ENCODE assay signal across 30 cellular contexts in genomic region chrX:107197306-107197705, GRCh38. TPM values are rescaled to one million over a fixed set of nuclear protein-coding genes. Genes with fewer than 3 reads are reported as not detected.
"Had no signal": no experiment of that assay in that cellular context is flagged by ENCODE, and none has a peak within 500 bp of the region (broad histone marks: within the 10 kb centered on the region; RNA-seq: fewer than 3 reads in every experiment).

No MANE protein-coding gene starts in this region.

- H3K9me3 ChIP-seq: left ventricle myocardium inferior, ovary, right atrium auricular region, right lobe of liver, stomach, testis, thyroid gland, transverse colon, upper lobe of left lung, vagina had no signal

- H3K27me3 ChIP-seq: ovary, right atrium auricular region, stomach, testis, thyroid gland, transverse colon, upper lobe of left lung, vagina had no signal

- DNase-seq: islet precursor cell; left ventricle myocardium inferior; naive B cell; ovary; right lobe of liver; stimulated activated CD4-positive, alpha-beta T cell treated with anti-CD3 and anti-CD28 coated beads, Interleukin-1b, Interleukin-23, amount 100 ng/mL, for 48 hours; stimulated activated CD4-positive, alpha-beta T cell treated with anti-CD3 and anti-CD28 coated beads, Interleukin-2, amount 100 ng/mL, for 48 hours; stimulated activated CD4-positive, alpha-beta T cell treated with anti-CD3 and anti-CD28 coated beads, Interleukin-4, amount 100 ng/mL, for 4 hours; stimulated activated CD8-positive, alpha-beta memory T cell treated with anti-CD3 and anti-CD28 coated beads, Interleukin-4, amount 100 ng/mL, for 48 hours; stimulated activated naive B cell treated with anti-CD40 and anti-IgM and Interleukin-4, amounts not matched to agents 10 μg/mL and 1 μg/mL and 100 μg/mL, for 72 hours; stimulated activated naive CD8-positive, alpha-beta T cell treated with anti-CD3 and anti-CD28 coated beads, Interleukin-15, Interleukin-2, amounts not matched to agents 100 U/mL and 50 U/mL, for 24 hours; stomach; testis; thyroid gland; transverse colon; upper lobe of left lung had no signal

- H3K4me3 Mint-ChIP-seq: naive B cell; natural killer cell treated with Interleukin-12 subunit alpha and Interleukin-12 subunit beta and Interleukin-15 and Interleukin-18, amount 100 ng/mL, for 72 hours; stimulated activated naive B cell treated with anti-CD40 and anti-IgM and Interleukin-4, amounts not matched to agents 10 μg/mL and 1 μg/mL and 100 μg/mL, for 72 hours had no signal

- H3K4me3 ChIP-seq: left ventricle myocardium inferior, lung, ovary, right atrium auricular region, right lobe of liver, smooth muscle cell, stomach, testis, thyroid gland, transverse colon, upper lobe of left lung, vagina had no signal

- H3K36me3 ChIP-seq: left ventricle myocardium inferior, ovary, right atrium auricular region, right lobe of liver, stomach, thyroid gland, transverse colon, upper lobe of left lung, vagina had no signal

- H3K4me1 ChIP-seq: left ventricle myocardium inferior, right atrium auricular region, right lobe of liver, stomach, testis, thyroid gland, transverse colon, upper lobe of left lung, vagina had no signal

- H3K27ac ChIP-seq: left ventricle myocardium inferior, ovary, right atrium auricular region, right lobe of liver, stomach, testis, thyroid gland, transverse colon, upper lobe of left lung, vagina had no signal

- ATAC-seq: natural killer cell treated with Interleukin-12 subunit alpha and Interleukin-12 subunit beta and Interleukin-15 and Interleukin-18, amount 100 ng/mL, for 72 hours; right lobe of liver; stimulated activated naive B cell treated with anti-CD40 and anti-IgM and Interleukin-4, amounts not matched to agents 10 μg/mL and 1 μg/mL and 100 μg/mL, for 72 hours; stimulated activated naive CD8-positive, alpha-beta T cell treated with anti-CD3 and anti-CD28 coated beads, Interleukin-15, Interleukin-2, amounts not matched to agents 100 U/mL and 50 U/mL, for 24 hours had no signal

- H3K4me1 Mint-ChIP-seq: naive B cell; stimulated activated naive B cell treated with anti-CD40 and anti-IgM and Interleukin-4, amounts not matched to agents 10 μg/mL and 1 μg/mL and 100 μg/mL, for 72 hours had no signal

- H3K9me3 Mint-ChIP-seq: natural killer cell treated with Interleukin-12 subunit alpha and Interleukin-12 subunit beta and Interleukin-15 and Interleukin-18, amount 100 ng/mL, for 72 hours; stimulated activated naive B cell treated with anti-CD40 and anti-IgM and Interleukin-4, amounts not matched to agents 10 μg/mL and 1 μg/mL and 100 μg/mL, for 72 hours had no signal

- H3K27me3 Mint-ChIP-seq: naive B cell; progenitor cell of endocrine pancreas; stimulated activated naive B cell treated with anti-CD40 and anti-IgM and Interleukin-4, amounts not matched to agents 10 μg/mL and 1 μg/mL and 100 μg/mL, for 72 hours had no signal

- H3K36me3 Mint-ChIP-seq: naive B cell; natural killer cell treated with Interleukin-12 subunit alpha and Interleukin-12 subunit beta and Interleukin-15 and Interleukin-18, amount 100 ng/mL, for 72 hours; stimulated activated naive B cell treated with anti-CD40 and anti-IgM and Interleukin-4, amounts not matched to agents 10 μg/mL and 1 μg/mL and 100 μg/mL, for 72 hours had no signal

- H3K27ac Mint-ChIP-seq: naive B cell; natural killer cell treated with Interleukin-12 subunit alpha and Interleukin-12 subunit beta and Interleukin-15 and Interleukin-18, amount 100 ng/mL, for 72 hours; progenitor cell of endocrine pancreas; stimulated activated naive B cell treated with anti-CD40 and anti-IgM and Interleukin-4, amounts not matched to agents 10 μg/mL and 1 μg/mL and 100 μg/mL, for 72 hours had no signal

- H3K4me2 ChIP-seq: smooth muscle cell had no signal

RNA-seq across cellular contexts. Expression of gene NUP62CL, which starts 8.9 kb away (rescaled TPM):
- total RNA-seq: right atrium auricular region had no signal
- polyA plus RNA-seq: smooth muscle cell had no signal

RNA-seq across cellular contexts. Expression of gene DNAAF6, which starts 9.1 kb away (rescaled TPM):
- total RNA-seq: kidney epithelial cell; left ventricle myocardium inferior; lower leg skin; natural killer cell treated with Interleukin-12 subunit alpha and Interleukin-12 subunit beta and Interleukin-15 and Interleukin-18, amount 100 ng/mL, for 72 hours; omental fat pad; progenitor cell of endocrine pancreas; pulmonary artery endothelial cell; renal cortical epithelial cell; right atrium auricular region; right lobe of liver; skeletal muscle tissue; smooth muscle cell; thyroid gland; transverse colon; urinary bladder; vagina had no signal
- polyA plus RNA-seq: neural cell, ovary, smooth muscle cell, stomach, urinary bladder had no signal
